ENCODE assay signal across 10 cellular contexts in genomic region chr17:63645775-63646491, GRCh38.
DNase-seq lines count a peak whose midpoint lies in the region; ATAC-seq and TF ChIP-seq lines count a peak whose summit lies in the region.
"Had no signal": no experiment of that assay in that cellular context is flagged by ENCODE, and none has a peak within 500 bp of the region (broad histone marks: within the 10 kb centered on the region; RNA-seq: fewer than 3 reads in every experiment).

No MANE protein-coding gene starts in this region.

- ATAC-seq in GM21447 (IDR thresholded peaks at IDR 0.05; ENCODE audit: unreplicated experiment), result peak; percentile 53
- ATAC-seq in HG03442 (IDR thresholded peaks at IDR 0.05; ENCODE audit: unreplicated experiment), result peak; percentile 58
- ATAC-seq: K562 had no signal

- DNase-seq in GM10248 (ENCODE audit: extremely low spot score), result peak; percentile 37
- DNase-seq in islet precursor cell, result peak; percentile 67
- DNase-seq in NCI-H146 treated with DMSO at 0.1 percent for 48 hours (lab: John Stamatoyannopoulos, UW; ENCODE audit: unreplicated experiment), result no peak
- no peak for DNase-seq in activated naive CD4-positive, alpha-beta T cell (lab: John Stamatoyannopoulos, UW)
- no peak for DNase-seq in NCI-H2171 treated with DMSO at 0.1 percent for 48 hours (lab: John Stamatoyannopoulos, UW)
- no peak for DNase-seq in RKO (ENCODE audit: low spot score)
- DNase-seq: testis had no signal

- CTCF ChIA-PET in GM10248 (lab: Yijun Ruan, JAX), result interaction anchor here (0.7 to 1.6 kb wide), 7 partner anchors 9 to 220 kb away, joined by 3 to 5 read pairs (median 3); no protein-coding TSS in a partner anchor

- no peak for TF ChIP-seq CTCF in GM10248 (IDR thresholded peaks at IDR 0.05; ENCODE audit: control extremely low read depth, extremely low read depth, low read depth, missing control alignments)

- POLR2A ChIA-PET in GM10248 (lab: Yijun Ruan, JAX), result no interaction called here

Comparison
In these comparisons a context has a peak if more than half of its experiments do, and no peak if none do; other contexts are left out.
1. DNase-seq: peak in GM10248 (single experiment) and islet precursor cell (single experiment); none in NCI-H146 treated with DMSO at 0.1 percent for 48 hours (single experiment), activated naive CD4-positive, alpha-beta T cell (0 of 4), NCI-H2171 treated with DMSO at 0.1 percent for 48 hours (single experiment) and RKO (single experiment).